8 cellular contexts compared by ENCODE assay signal in genomic region chr17:83203073-83203471, GRCh38.
DNase-seq lines count a peak whose midpoint lies in the region; ATAC-seq and TF ChIP-seq lines count a peak whose summit lies in the region.

No MANE protein-coding gene starts in this region.

- ATAC-seq in activated T-cell treated with anti-CD3 and anti-CD28 coated beads, Interleukin-2, amount 50 U/mL, for 4 hours, result no peak
- peak; percentile 47 for ATAC-seq in left ventricle myocardium superior

- peak overlapping the region; percentile 11 to 33 (median 20) for H3K9ac ChIP-seq in skeletal muscle tissue (ENCODE audit: low read depth in 1 of 3, low read length in 3 of 3)

- no peaks in the 10 kb centered on the region for H3K27me3 Mint-ChIP-seq in activated T-cell treated with anti-CD3 and anti-CD28 coated beads, Interleukin-2, amount 50 U/mL, for 4 hours (ENCODE audit: low read depth)

- peaks cover 51 to 62% (median 54%) of the 10 kb centered on the region in 3 donors for H3K4me1 ChIP-seq in skeletal muscle tissue (ENCODE audit: control insufficient read depth in 3 of 3, insufficient read depth in 3 of 3, low read length in 3 of 3)

- peak overlapping the region; percentile 80 for H3K27ac ChIP-seq in skeletal muscle tissue (ENCODE audit: low read depth, low read length)

- no peak overlapping the region for H3K4me3 ChIP-seq in skeletal muscle tissue (ENCODE audit: low read length in 3 of 3)

- intact Hi-C loops in left ventricle myocardium superior (cut with micrococcal nuclease), result no loop called here

- POLR2A ChIA-PET in HEK293T (lab: Yijun Ruan, JAX), result no interaction called here

- CTCF ChIA-PET in HEK293T (lab: Yijun Ruan, JAX), result no interaction called here

- DNase-seq in HCEC 1CT, result peak; percentile 96
- peak; percentile 3 for DNase-seq in activated T-cell treated with anti-CD3 and anti-CD28 coated beads, Interleukin-2, amount 50 U/mL, for 4 hours
- DNase-seq in left ventricle myocardium superior, result peak; percentile 60
- no peak for DNase-seq in effector CD8-positive, alpha-beta T cell (lab: John Stamatoyannopoulos, UW)
- DNase-seq in activated gamma-delta T cell treated with Interleukin-2 at 50 U/mL for 16 hours, result no peak
- DNase-seq in NCI-H345 treated with DMSO at 0.1 percent for 48 hours (lab: John Stamatoyannopoulos, UW; ENCODE audit: unreplicated experiment), result no peak
- no peak for DNase-seq in HEK293T (ENCODE audit: extremely low spot score)

- no peak overlapping the region for H3K4me3 Mint-ChIP-seq in activated T-cell treated with anti-CD3 and anti-CD28 coated beads, Interleukin-2, amount 50 U/mL, for 4 hours

- no peaks in the 10 kb centered on the region for H3K9me3 ChIP-seq in skeletal muscle tissue (ENCODE audit: control insufficient read depth in 3 of 3, low read length in 3 of 3)

- no peaks in the 10 kb centered on the region for H3K9me3 Mint-ChIP-seq in activated T-cell treated with anti-CD3 and anti-CD28 coated beads, Interleukin-2, amount 50 U/mL, for 4 hours

- H3K36me3 Mint-ChIP-seq in activated T-cell treated with anti-CD3 and anti-CD28 coated beads, Interleukin-2, amount 50 U/mL, for 4 hours (ENCODE audit: insufficient read depth), result no peaks in the 10 kb centered on the region

- H3K4me1 Mint-ChIP-seq in activated T-cell treated with anti-CD3 and anti-CD28 coated beads, Interleukin-2, amount 50 U/mL, for 4 hours (ENCODE audit: low read depth), result peaks cover 30% of the 10 kb centered on the region

- no peaks in the 10 kb centered on the region for H3K27me3 ChIP-seq in skeletal muscle tissue (ENCODE audit: control insufficient read depth in 3 of 3, insufficient read depth in 3 of 3, low read length in 3 of 3)

- no peaks in the 10 kb centered on the region for H3K36me3 ChIP-seq in skeletal muscle tissue (ENCODE audit: control insufficient read depth in 3 of 3, insufficient read depth in 3 of 3, low read length in 3 of 3)

TF ChIP-seq in HEK293T, 16 proteins besides CTCF, POLR2A, EP300 and RAD21:
- no peak for TF ChIP-seq ZNF384 (IDR thresholded peaks at IDR 0.05)
- no peak for TF ChIP-seq FOXM1 (IDR thresholded peaks at IDR 0.05; ENCODE audit: borderline replicate concordance)
- TF ChIP-seq CTBP1 (IDR thresholded peaks at IDR 0.05; ENCODE audit: borderline replicate concordance), result no peak
- no peak for TF ChIP-seq HDGF (IDR thresholded peaks at IDR 0.05; ENCODE audit: borderline replicate concordance)
- TF ChIP-seq L3MBTL2 (conservative IDR thresholded peaks at IDR 0.05), result no peak
- no peak for TF ChIP-seq BHLHE40 (IDR thresholded peaks at IDR 0.05; ENCODE audit: borderline replicate concordance)
- TF ChIP-seq ELF4 (IDR thresholded peaks at IDR 0.05), result no peak
- no peak for TF ChIP-seq ARNT (IDR thresholded peaks at IDR 0.05)
- no peak for TF ChIP-seq SUZ12 (IDR thresholded peaks at IDR 0.05)
- TF ChIP-seq LEF1 (IDR thresholded peaks at IDR 0.05; ENCODE audit: borderline replicate concordance), result no peak
- TF ChIP-seq FOXA1 (IDR thresholded peaks at IDR 0.05), result no peak
- TF ChIP-seq TARDBP (IDR thresholded peaks at IDR 0.05), result no peak

Comparison
In these comparisons a context has a peak if more than half of its experiments do, and no peak if none do; other contexts are left out.
1. DNase-seq: peak in HCEC 1CT (single experiment), activated T-cell treated with anti-CD3 and anti-CD28 coated beads, Interleukin-2, amount 50 U/mL, for 4 hours (single experiment) and left ventricle myocardium superior (single experiment); none in effector CD8-positive, alpha-beta T cell (single experiment), activated gamma-delta T cell treated with Interleukin-2 at 50 U/mL for 16 hours (single experiment), NCI-H345 treated with DMSO at 0.1 percent for 48 hours (single experiment) and HEK293T (single experiment).